8 cellular contexts compared by ENCODE assay signal in genomic region chr20:59042151-59042795, GRCh38. TPM values are rescaled to one million over a fixed set of nuclear protein-coding genes. Genes with fewer than 3 reads are reported as not detected.
DNase-seq lines count a peak whose midpoint lies in the region; ATAC-seq and TF ChIP-seq lines count a peak whose summit lies in the region.

Gene PRELID3B, minus strand, starts transcription at chr20:59042786. Its CDS starts 56 bp downstream, at chr20:59042730.

- H3K27ac Mint-ChIP-seq in activated T-helper 1 cell treated with anti-CD3 and anti-CD28 coated beads, Interleukin-12 subunit alpha, Interleukin-12 subunit beta, Interleukin-2, Interleukin-4 antibody, amounts not matched to agents 30 ng/mL and 10 ng/mL and 1 ng/mL, durations not matched to agents 14 hours and 24 hours and 36 hours = peak within 1 kb of the TSS; percentile 94

- H3K27me3 Mint-ChIP-seq in activated T-helper 1 cell treated with anti-CD3 and anti-CD28 coated beads, Interleukin-12 subunit alpha, Interleukin-12 subunit beta, Interleukin-2, Interleukin-4 antibody, amounts not matched to agents 30 ng/mL and 10 ng/mL and 1 ng/mL, durations not matched to agents 14 hours and 24 hours and 36 hours (ENCODE audit: insufficient read depth) = no peaks in the 10 kb centered on the region

- TF ChIP-seq POLR2A in ovary (IDR thresholded peaks at IDR 0.05) = peak; percentile 25

- peaks cover 8% of the 10 kb centered on the region for H3K4me1 ChIP-seq in ovary (ENCODE audit: insufficient read depth)

- 0 to 1% (median 1%) methylated on average over 30 to 50 of the region's 50 CpGs for WGBS in ovary, 3 donors

- H3K27me3 ChIP-seq in ovary = no peaks in the 10 kb centered on the region

- no peaks in the 10 kb centered on the region for H3K36me3 ChIP-seq in ovary

- no peaks in the 10 kb centered on the region for H3K9me3 Mint-ChIP-seq in activated T-helper 1 cell treated with anti-CD3 and anti-CD28 coated beads, Interleukin-12 subunit alpha, Interleukin-12 subunit beta, Interleukin-2, Interleukin-4 antibody, amounts not matched to agents 30 ng/mL and 10 ng/mL and 1 ng/mL, durations not matched to agents 14 hours and 24 hours and 36 hours

- H3K4me3 ChIP-seq in ovary = peak within 1 kb of the TSS; percentile 94

- peak; percentile 34 for DNase-seq in NCI-H345 (lab: John Stamatoyannopoulos, UW)
- DNase-seq in NCI-H345 treated with DMSO at 0.1 percent for 48 hours (lab: John Stamatoyannopoulos, UW; ENCODE audit: unreplicated experiment) = no peak
- peak; percentile 24 for DNase-seq in HT1080 (ENCODE audit: low read depth)
- peak; percentile 31 for DNase-seq in activated T-helper 1 cell treated with anti-CD3 and anti-CD28 coated beads, Interleukin-12 subunit alpha, Interleukin-12 subunit beta, Interleukin-2, Interleukin-4 antibody, amounts not matched to agents 30 ng/mL and 10 ng/mL and 1 ng/mL, durations not matched to agents 14 hours and 24 hours and 36 hours (ENCODE audit: low spot score)
- DNase-seq in glomerular visceral epithelial cell (ENCODE audit: extremely low spot score) = peak; percentile 36
- DNase-seq in ovary = peak in 1 of 5 donors; percentile 37
- no peak for DNase-seq in NCI-H1417 (lab: John Stamatoyannopoulos, UW)

- peak within 1 kb of the TSS in 1 of 2 donors; percentile 69 for H3K27ac ChIP-seq in ovary

- peak; percentile 40 for ATAC-seq in GM21447 (IDR thresholded peaks at IDR 0.05; ENCODE audit: unreplicated experiment)

- H3K36me3 Mint-ChIP-seq in activated T-helper 1 cell treated with anti-CD3 and anti-CD28 coated beads, Interleukin-12 subunit alpha, Interleukin-12 subunit beta, Interleukin-2, Interleukin-4 antibody, amounts not matched to agents 30 ng/mL and 10 ng/mL and 1 ng/mL, durations not matched to agents 14 hours and 24 hours and 36 hours (ENCODE audit: low read depth) = peaks cover 24% of the 10 kb centered on the region

- intact Hi-C loops in activated T-helper 1 cell treated with anti-CD3 and anti-CD28 coated beads, Interleukin-12 subunit alpha, Interleukin-12 subunit beta, Interleukin-2, Interleukin-4 antibody, amounts not matched to agents 30 ng/mL and 10 ng/mL and 1 ng/mL, durations not matched to agents 14 hours and 24 hours and 36 hours (cut with micrococcal nuclease) = loop anchor here (1.0 to 2.0 kb wide), 5 partner anchors 10 to 653 kb away; partner anchors contain the start of genes ATP5F1E, NELFCD and VAPB
- intact Hi-C loops in ovary (cut with DNase I) = loop anchor here in 2 of 4 donors (5.0 to 10.0 kb wide), 3 partner anchors 65 to 167 kb away; no protein-coding TSS in a partner anchor

- H3K4me3 Mint-ChIP-seq in activated T-helper 1 cell treated with anti-CD3 and anti-CD28 coated beads, Interleukin-12 subunit alpha, Interleukin-12 subunit beta, Interleukin-2, Interleukin-4 antibody, amounts not matched to agents 30 ng/mL and 10 ng/mL and 1 ng/mL, durations not matched to agents 14 hours and 24 hours and 36 hours = peak within 1 kb of the TSS; percentile 93

- no peak for TF ChIP-seq EP300 in ovary (IDR thresholded peaks at IDR 0.05)

- H3K9me3 ChIP-seq in ovary = no peaks in the 10 kb centered on the region

- peaks cover 47% of the 10 kb centered on the region for H3K4me1 Mint-ChIP-seq in activated T-helper 1 cell treated with anti-CD3 and anti-CD28 coated beads, Interleukin-12 subunit alpha, Interleukin-12 subunit beta, Interleukin-2, Interleukin-4 antibody, amounts not matched to agents 30 ng/mL and 10 ng/mL and 1 ng/mL, durations not matched to agents 14 hours and 24 hours and 36 hours (ENCODE audit: low read depth)

- no peak for TF ChIP-seq CTCF in ovary (IDR thresholded peaks at IDR 0.05)

RNA-seq across cellular contexts. Expression of gene PRELID3B, which starts in this region (rescaled TPM):
- 87.6 and 93.3 TPM in 2 replicates for total RNA-seq in HT1080 (2014; rRNA removed; shearing (Covaris generic))
- 68.4 and 76.1 TPM in 2 replicates for polyA plus RNA-seq in HT1080 (2015; cell fraction: cytosol; rRNA removed)
- 31.5 and 32.8 TPM in 2 replicates for polyA plus RNA-seq in HT1080 (2015; cell fraction: nucleus; rRNA removed)
- total RNA-seq in activated T-helper 1 cell treated with anti-CD3 and anti-CD28 coated beads, Interleukin-12 subunit alpha, Interleukin-12 subunit beta, Interleukin-2, Interleukin-4 antibody, amounts not matched to agents 30 ng/mL and 10 ng/mL and 1 ng/mL, durations not matched to agents 14 hours and 24 hours and 36 hours = 121 and 123 TPM in 2 replicates
- total RNA-seq in ovary = 10 to 100 TPM; 21.9 to 40.8 (median 31.4) TPM
- 10 to 100 TPM; 16.8 to 25.1 TPM for polyA plus RNA-seq in ovary

Comparison
In these comparisons a context has a peak if more than half of its experiments do, and no peak if none do; other contexts are left out.
1. DNase-seq: peak in NCI-H345 (single experiment), HT1080 (single experiment), activated T-helper 1 cell treated with anti-CD3 and anti-CD28 coated beads, Interleukin-12 subunit alpha, Interleukin-12 subunit beta, Interleukin-2, Interleukin-4 antibody, amounts not matched to agents 30 ng/mL and 10 ng/mL and 1 ng/mL, durations not matched to agents 14 hours and 24 hours and 36 hours (single experiment) and glomerular visceral epithelial cell (single experiment); none in NCI-H345 treated with DMSO at 0.1 percent for 48 hours (single experiment) and NCI-H1417 (0 of 3).